Comparison of ENCODE assay signal across 19 cellular contexts in the genomic region with DNA sequence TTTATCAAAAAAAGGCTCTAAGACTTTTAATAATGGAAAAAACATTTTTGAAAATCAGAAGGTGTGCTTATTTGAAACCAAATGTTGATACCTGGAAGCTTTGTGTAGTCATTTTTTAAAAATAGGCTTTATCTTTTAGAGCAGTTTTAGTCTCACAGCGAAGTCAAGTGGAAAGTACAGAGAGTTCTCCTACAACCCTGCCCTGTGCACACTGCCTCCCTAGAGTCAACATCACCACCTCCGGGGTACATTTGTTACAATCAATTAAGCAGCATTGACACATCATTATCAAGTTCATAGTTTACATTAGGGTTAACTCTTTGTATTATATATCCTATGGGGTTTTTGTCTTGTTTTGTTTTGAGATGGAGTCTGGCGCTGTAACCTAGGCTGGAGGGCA. TPM values are rescaled to one million over a fixed set of nuclear protein-coding genes. Genes with fewer than 3 reads are reported as not detected.
DNase-seq lines count a peak whose midpoint lies in the region; ATAC-seq, FAIRE-seq and TF ChIP-seq lines count a peak whose summit lies in the region.
"Had no signal": no experiment of that assay in that cellular context is flagged by ENCODE, and none has a peak within 500 bp of the region (broad histone marks: within the 10 kb centered on the region; RNA-seq: fewer than 3 reads in every experiment).

No MANE protein-coding gene starts in this region.

- TF ChIP-seq EP300 in ovary (IDR thresholded peaks at IDR 0.05): no peak

- H4K20me1 ChIP-seq in osteoblast (ENCODE audit: insufficient read depth, low read length): no peaks in the 10 kb centered on the region
- H4K20me1 ChIP-seq: BLaER1 had no signal

- intact Hi-C loops in heart left ventricle (cut with DNase I) (no loop called here), left cardiac atrium (cut with DNase I) (no loop called here), ovary (cut with DNase I) (no loop called here)

- H3K4me2 ChIP-seq in osteoblast (ENCODE audit: insufficient read depth, low read length): no peak overlapping the region
- H3K4me2 ChIP-seq: BLaER1 had no signal

- ATAC-seq in heart left ventricle (peak; percentile 47 to 83 (median 66)), left cardiac atrium (no peak)
- ATAC-seq: CD8-positive, alpha-beta T cell; HCT116; HepG2 had no signal

- no peak overlapping the region for H3K4me3 ChIP-seq in heart left ventricle
- peak overlapping the region; percentile 25 for H3K4me3 ChIP-seq in endocrine pancreas (ENCODE audit: control insufficient read depth, insufficient read depth, low read length)
- H3K4me3 ChIP-seq in small intestine (ENCODE audit: low read depth in 1 of 2, low read length in 2 of 2): no peak overlapping the region
- no peak overlapping the region for H3K4me3 ChIP-seq in ovary
- H3K4me3 ChIP-seq in osteoblast (ENCODE audit: insufficient read depth, low read length): no peak overlapping the region
- H3K4me3 ChIP-seq: BLaER1 had no signal

- 55 to 62% (median 61%) methylated on average over 3 of the region's 3 CpGs for WGBS in heart left ventricle, 4 donors
- 58 to 80% (median 68%) methylated on average over 3 of the region's 3 CpGs for WGBS in small intestine, 3 donors
- WGBS in ovary, 3 donors: 75 to 79% (median 78%) methylated on average over 3 of the region's 3 CpGs

- H3K27me3 ChIP-seq in heart left ventricle: peaks cover 0 to 5% (median 0%) of the 10 kb centered on the region in 9 donors
- no peaks in the 10 kb centered on the region for H3K27me3 ChIP-seq in endocrine pancreas (ENCODE audit: control insufficient read depth, insufficient read depth, low read length)
- H3K27me3 ChIP-seq in small intestine (ENCODE audit: control insufficient read depth in 2 of 2, insufficient read depth in 2 of 2, low read length in 2 of 2): no peaks in the 10 kb centered on the region
- no peaks in the 10 kb centered on the region for H3K27me3 ChIP-seq in ovary
- no peaks in the 10 kb centered on the region for H3K27me3 ChIP-seq in osteoblast (ENCODE audit: insufficient read depth, low read length)
- H3K27me3 ChIP-seq: BLaER1 had no signal

- H3K27ac ChIP-seq in heart left ventricle: no peak overlapping the region
- no peak overlapping the region for H3K27ac ChIP-seq in small intestine (ENCODE audit: low read depth in 1 of 2, low read length in 1 of 2)
- no peak overlapping the region for H3K27ac ChIP-seq in ovary
- no peak overlapping the region for H3K27ac ChIP-seq in osteoblast (ENCODE audit: low read depth, low read length)
- H3K27ac ChIP-seq: BLaER1 had no signal

- H3K9ac ChIP-seq in endocrine pancreas (ENCODE audit: control insufficient read depth, insufficient read depth, low read length): no peak overlapping the region
- H3K9ac ChIP-seq: BLaER1 had no signal

- TF ChIP-seq CTCF in heart left ventricle (IDR thresholded peaks at IDR 0.05): no peak
- TF ChIP-seq CTCF in ovary (IDR thresholded peaks at IDR 0.05): no peak
- TF ChIP-seq CTCF in osteoblast (IDR thresholded peaks at IDR 0.05; ENCODE audit: extremely low read depth, low read depth, low read length): no peak

- DNase-seq in heart left ventricle: no peak
- no peak for DNase-seq in left cardiac atrium
- DNase-seq in NCI-H69 (lab: John Stamatoyannopoulos, UW): peak; percentile 69
- DNase-seq in small intestine: peak; percentile 25
- DNase-seq in ovary: no peak
- no peak for DNase-seq in osteoblast (ENCODE audit: insufficient read length, low spot score, missing footprints)
- DNase-seq in CD1c-positive myeloid dendritic cell (ENCODE audit: extremely low spot score): no peak
- DNase-seq: 8988T; Calu3; CD8-positive, alpha-beta T cell; DMS79 treated with DMSO at 0.1 percent for 48 hours; GF-D8; GOT3; H7; HFFc6 had no signal

- FAIRE-seq in small intestine (lab: Jason Lieb, UNC): no peak
- FAIRE-seq: HepG2 had no signal

- TF ChIP-seq POLR2A in heart left ventricle (IDR thresholded peaks at IDR 0.05) (no peak), ovary (IDR thresholded peaks at IDR 0.05) (no peak)

- no peaks in the 10 kb centered on the region for H3K9me3 ChIP-seq in heart left ventricle
- no peaks in the 10 kb centered on the region for H3K9me3 ChIP-seq in endocrine pancreas (ENCODE audit: control insufficient read depth, low read length)
- H3K9me3 ChIP-seq in small intestine (ENCODE audit: control insufficient read depth, low read depth): no peaks in the 10 kb centered on the region
- no peaks in the 10 kb centered on the region for H3K9me3 ChIP-seq in ovary
- H3K9me3 ChIP-seq in osteoblast (ENCODE audit: low read depth, low read length): no peaks in the 10 kb centered on the region

- H3K36me3 ChIP-seq in heart left ventricle (no peaks in the 10 kb centered on the region), endocrine pancreas (ENCODE audit: control insufficient read depth, insufficient read depth, low read length) (no peaks in the 10 kb centered on the region), small intestine (ENCODE audit: control insufficient read depth in 2 of 2, insufficient read depth in 2 of 2, low read length in 2 of 2) (no peaks in the 10 kb centered on the region), ovary (no peaks in the 10 kb centered on the region), osteoblast (ENCODE audit: insufficient read depth, low read length) (no peaks in the 10 kb centered on the region)
- H3K36me3 ChIP-seq: BLaER1 had no signal

- H3K79me2 ChIP-seq in osteoblast (ENCODE audit: insufficient read depth, low read length): no peaks in the 10 kb centered on the region

- H2AFZ ChIP-seq in osteoblast (ENCODE audit: low read length): no peak overlapping the region

- no peaks in the 10 kb centered on the region for H3K4me1 ChIP-seq in heart left ventricle
- H3K4me1 ChIP-seq in endocrine pancreas (ENCODE audit: control insufficient read depth, insufficient read depth, low read length): peaks cover 8% of the 10 kb centered on the region
- H3K4me1 ChIP-seq in small intestine (ENCODE audit: control insufficient read depth in 2 of 2, insufficient read depth in 1 of 2, low read depth in 1 of 2, low read length in 1 of 2): no peaks in the 10 kb centered on the region
- H3K4me1 ChIP-seq in ovary (ENCODE audit: insufficient read depth): no peaks in the 10 kb centered on the region
- no peaks in the 10 kb centered on the region for H3K4me1 ChIP-seq in osteoblast (ENCODE audit: insufficient read depth, low read length)

RNA-seq across cellular contexts. Expression of gene ERO1B, which starts 10.7 kb away (rescaled TPM):
- total RNA-seq in heart left ventricle (10 to 100 TPM in 3 of 9 donors, 1 to 10 TPM in 6; 6.1 to 11.4 (median 6.9) TPM), left cardiac atrium (1 to 10 TPM; 4.7 to 5.5 TPM), ovary (10 to 100 TPM in 2 of 7 donors, 1 to 10 TPM in 5; 5.1 to 15.4 (median 5.8) TPM), osteoblast (2.9 and 4.7 TPM in 2 replicates)
- polyA plus RNA-seq in heart left ventricle (10 to 100 TPM in 1 of 2 donors, 1 to 10 TPM in 1; 3.6 to 13.9 TPM), small intestine (1 to 10 TPM; 2.4 to 6.7 (median 3.6) TPM), ovary (10 to 100 TPM in 1 of 2 donors, 1 to 10 TPM in 1; 4.8 to 12.6 TPM)

Comparison
In these comparisons a context has a peak if more than half of its experiments do, and no peak if none do; other contexts are left out.
1. ATAC-seq: peak in heart left ventricle (4 of 4); none in left cardiac atrium (0 of 2).
2. DNase-seq: peak in NCI-H69 (single experiment) and small intestine (single experiment); none in heart left ventricle (0 of 5), left cardiac atrium (single experiment), ovary (0 of 5), osteoblast (single experiment) and CD1c-positive myeloid dendritic cell (single experiment).